In genomic region chr2:174952607-174953006, GRCh38 we compare ENCODE assay signal across 2 cellular contexts.
TF ChIP-seq lines count a peak whose summit lies in the region.

No MANE protein-coding gene starts in this region.

TF ChIP-seq in SK-N-SH, 30 proteins besides CTCF, POLR2A, EP300 and RAD21 (continued from another document):
- TF ChIP-seq EZH2phosphoT487 (IDR thresholded peaks at IDR 0.05; ENCODE audit: borderline replicate concordance, low read depth) (no peak), YY1 (IDR thresholded peaks at IDR 0.05; ENCODE audit: low read depth) (no peak), JUND (IDR thresholded peaks at IDR 0.05) (no peak)

TF ChIP-seq in SK-N-SH treated with all-trans-retinoic acid at 6 μM for 48 hours, 23 proteins besides CTCF, POLR2A, EP300 and RAD21 (continued from another document):
- no peak for TF ChIP-seq TSHZ2 (CRISPR knock-in tag; IDR thresholded peaks at IDR 0.05)
TF ChIP-seq in SK-N-SH treated with all-trans-retinoic acid at 6 μM for 48 hours: peak in this region for 0.
